Comparison of ENCODE assay signal across 1 cellular context in genomic region chr7:38424750-38425463, GRCh38.
TF ChIP-seq lines count a peak whose summit lies in the region.

No MANE protein-coding gene starts in this region.

TF ChIP-seq in K562, 482 proteins besides CTCF, POLR2A, EP300 and RAD21 (continued from another document):
- TF ChIP-seq ATF3 (IDR thresholded peaks at IDR 0.05) = no peak
- TF ChIP-seq ATF3 (CRISPR knock-in tag; conservative IDR thresholded peaks at IDR 0.05) = no peak
- no peak for TF ChIP-seq SMAD1 (IDR thresholded peaks at IDR 0.05; ENCODE audit: low read depth, low read length, partially characterized antibody)
- TF ChIP-seq XRCC4 (IDR thresholded peaks at IDR 0.05; ENCODE audit: extremely low read depth, insufficient read depth, insufficient read length) = no peak
- TF ChIP-seq FOXJ2 (tag; IDR thresholded peaks at IDR 0.05) = no peak
- no peak for TF ChIP-seq CBFA2T3 (IDR thresholded peaks at IDR 0.05)
- no peak for TF ChIP-seq TEAD2 (tag; IDR thresholded peaks at IDR 0.05)
- TF ChIP-seq PRPF4 (IDR thresholded peaks at IDR 0.05; ENCODE audit: insufficient read depth, low read depth, low read length, poor library complexity, severe bottlenecking) = no peak
- no peak for TF ChIP-seq ZNF592 (IDR thresholded peaks at IDR 0.05)
- no peak for TF ChIP-seq PATZ1 (CRISPR knock-in tag; IDR thresholded peaks at IDR 0.05; ENCODE audit: borderline replicate concordance)
